ENCODE assay signal across 21 cellular contexts in genomic region chr14:73824116-73824515, GRCh38.
"Had no signal": no experiment of that assay in that cellular context is flagged by ENCODE, and none has a peak within 500 bp of the region (broad histone marks: within the 10 kb centered on the region; RNA-seq: fewer than 3 reads in every experiment).

No MANE protein-coding gene starts in this region.

- FAIRE-seq: colon had no signal

- H3K4me3 ChIP-seq: body of pancreas, tibial artery, vagina had no signal

- H3K27me3 ChIP-seq: body of pancreas, neutrophil, tibial artery, vagina had no signal

- H3K27ac ChIP-seq: neutrophil, tibial artery, vagina, VCaP had no signal

- H3K36me3 ChIP-seq: neutrophil, tibial artery, vagina had no signal

- DNase-seq: activated CD4-positive, alpha-beta T cell treated with anti-CD3 and anti-CD28 coated beads, Interleukin-2, amount 50 U/mL, for 48 hours; activated naive CD4-positive, alpha-beta T cell; activated naive CD8-positive, alpha-beta T cell treated with anti-CD3 and anti-CD28 coated beads, Interleukin-2, amount 10 ng/mL, durations not matched to agents 7 days and 5 days; activated T-cell treated with anti-CD3 and anti-CD28 coated beads for 4 hours; amygdala; body of pancreas; caudate nucleus; endodermal cell; left cardiac atrium; mesenchymal stem cell; retina; stimulated activated naive CD8-positive, alpha-beta T cell treated with anti-CD3 and anti-CD28 coated beads, Interleukin-15, Interleukin-2, amounts not matched to agents 100 U/mL and 50 U/mL, for 24 hours; substantia nigra; T-helper 17 cell; tibial artery had no signal

- ATAC-seq: activated T-helper 17 cell treated with anti-CD3 and anti-CD28 coated beads, Interleukin-2, amount 50 U/mL, for 72 hours; body of pancreas; natural killer cell treated with Interleukin-12 subunit alpha and Interleukin-12 subunit beta and Interleukin-15 and Interleukin-18, amount 100 ng/mL, for 72 hours; stimulated activated naive CD8-positive, alpha-beta T cell treated with anti-CD3 and anti-CD28 coated beads, Interleukin-15, Interleukin-2, amounts not matched to agents 100 U/mL and 50 U/mL, for 24 hours; T-helper 17 cell had no signal

- H3K9me3 ChIP-seq: body of pancreas, neutrophil, tibial artery, vagina had no signal
